In the genomic region with DNA sequence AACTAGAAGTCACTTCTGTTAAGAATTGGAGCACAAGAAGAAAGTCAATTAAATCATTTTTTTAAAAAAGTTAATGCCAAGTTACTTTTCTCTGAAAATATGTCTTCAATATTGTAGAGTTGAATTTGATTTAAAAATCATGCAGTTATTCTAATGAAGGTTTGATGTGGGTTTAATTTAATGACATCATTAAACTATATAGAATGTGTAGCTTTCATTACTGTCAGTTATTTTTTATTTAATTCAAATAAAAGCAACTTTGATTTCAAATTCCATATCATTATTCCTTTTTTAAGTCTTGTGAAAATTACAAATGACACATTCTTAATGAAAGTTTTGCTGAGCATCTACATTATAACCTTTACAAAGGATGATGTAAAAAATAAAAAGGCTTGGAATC, we compare ENCODE assay signal across 22 cellular contexts.
DNase-seq lines count a peak whose midpoint lies in the region; ATAC-seq, FAIRE-seq and TF ChIP-seq lines count a peak whose summit lies in the region.
"Had no signal": no experiment of that assay in that cellular context is flagged by ENCODE, and none has a peak within 500 bp of the region (broad histone marks: within the 10 kb centered on the region; RNA-seq: fewer than 3 reads in every experiment).

No MANE protein-coding gene starts in this region.

- TF ChIP-seq POLR2A in HepG2 (IDR thresholded peaks at IDR 0.05; ENCODE audit: insufficient read depth in 1 of 2, low read depth in 2 of 2, low read length in 2 of 2) (no peak), right lobe of liver (IDR thresholded peaks at IDR 0.05) (no peak)

- H3K79me2 ChIP-seq in HepG2 (ENCODE audit: insufficient read depth, low read length) = no peaks in the 10 kb centered on the region

- POLR2A ChIA-PET in HepG2 (lab: Yijun Ruan, JAX) = no interaction called here

- no peak for ATAC-seq in HepG2
- ATAC-seq in right lobe of liver = no peak
- no peak for ATAC-seq in GM19328 (IDR thresholded peaks at IDR 0.05; ENCODE audit: unreplicated experiment)
- ATAC-seq: GM12878 had no signal

- no peak overlapping the region for H3K4me2 ChIP-seq in HepG2 (ENCODE audit: low read depth, low read length)
- H3K4me2 ChIP-seq: A549; BLaER1 treated with 17β-estradiol and CSF1 and Interleukin-3, amounts not matched to agents 10 nM and 100 nM had no signal

- no peak for DNase-seq in HepG2 (ENCODE audit: low spot score)
- no peak for DNase-seq in right lobe of liver
- no peak for DNase-seq in frontal cortex (ENCODE audit: low spot score in 2 of 2)
- DNase-seq in small intestine = no peak
- no peak for DNase-seq in C1 segment of cervical spinal cord (lab: John Stamatoyannopoulos, UW)
- DNase-seq: ACHN; AML-193; CD4-positive, alpha-beta memory T cell; COR-L47; DMS153; DND-41; GDM1; GM23248; H7; HCEC 1CT had no signal

- H3K9me3 ChIP-seq in HepG2 (ENCODE audit: low read length) = no peaks in the 10 kb centered on the region
- H3K9me3 ChIP-seq in right lobe of liver = no peaks in the 10 kb centered on the region
- H3K9me3 ChIP-seq in small intestine (ENCODE audit: control insufficient read depth, low read depth) = no peaks in the 10 kb centered on the region
- H3K9me3 ChIP-seq: A549; BE2C; BLaER1 treated with 17β-estradiol and CSF1 and Interleukin-3, amounts not matched to agents 10 nM and 100 nM had no signal

- no peak for FAIRE-seq in HepG2 (lab: Jason Lieb, UNC)
- FAIRE-seq in frontal cortex (lab: Jason Lieb, UNC) = peak; percentile 40
- FAIRE-seq in small intestine (lab: Jason Lieb, UNC) = peak; percentile 19
- FAIRE-seq: A549, GM12878, GM18507 had no signal

- H3K27me3 ChIP-seq in HepG2 (ENCODE audit: control insufficient read depth in 1 of 2, insufficient read depth in 2 of 2, low read length in 2 of 2) = no peaks in the 10 kb centered on the region
- H3K27me3 ChIP-seq in right lobe of liver = no peaks in the 10 kb centered on the region
- H3K27me3 ChIP-seq in small intestine (ENCODE audit: control insufficient read depth in 2 of 2, insufficient read depth in 2 of 2, low read length in 2 of 2) = no peaks in the 10 kb centered on the region
- H3K27me3 ChIP-seq: BLaER1 treated with 17β-estradiol and CSF1 and Interleukin-3, amounts not matched to agents 10 nM and 100 nM had no signal

- TF ChIP-seq RAD21 in HepG2 (CRISPR knock-in tag; IDR thresholded peaks at IDR 0.05) = no peak

- no TSS peak for BruUV-seq in HepG2 (replicated peaks; lab: Mats Ljungman, UMichigan)

- no peaks in the 10 kb centered on the region for H3K4me1 ChIP-seq in HepG2 (ENCODE audit: insufficient read depth, low read length)
- no peaks in the 10 kb centered on the region for H3K4me1 ChIP-seq in right lobe of liver
- no peaks in the 10 kb centered on the region for H3K4me1 ChIP-seq in small intestine (ENCODE audit: control insufficient read depth in 2 of 2, insufficient read depth in 1 of 2, low read depth in 1 of 2, low read length in 1 of 2)
- H3K4me1 ChIP-seq: A549; BE2C; BLaER1 treated with 17β-estradiol and CSF1 and Interleukin-3, amounts not matched to agents 10 nM and 100 nM had no signal

- in situ Hi-C loops in HepG2 (cut with HindIII; ENCODE audit: extremely low pct_ligation_motif_present, low pct_unique_long_range_greater_than_20kb) = no loop called here

- H3K27ac ChIP-seq in HepG2 (ENCODE audit: extremely low read length, insufficient read depth, low read length) = no peak overlapping the region
- no peak overlapping the region for H3K27ac ChIP-seq in right lobe of liver
- H3K27ac ChIP-seq in small intestine (ENCODE audit: low read depth in 1 of 2, low read length in 1 of 2) = no peak overlapping the region
- H3K27ac ChIP-seq: 22Rv1; A549; BLaER1 treated with 17β-estradiol and CSF1 and Interleukin-3, amounts not matched to agents 10 nM and 100 nM; GM23248 had no signal

- H3K4me3 ChIP-seq in HepG2 (replicated peaks in 1 of 3; ENCODE audit: insufficient read depth in 1 of 3, low read depth in 2 of 3, low read length in 3 of 3) = no peak overlapping the region
- no peak overlapping the region for H3K4me3 ChIP-seq in right lobe of liver
- no peak overlapping the region for H3K4me3 ChIP-seq in small intestine (ENCODE audit: low read depth in 1 of 2, low read length in 2 of 2)
- H3K4me3 ChIP-seq: A549; BLaER1 treated with 17β-estradiol and CSF1 and Interleukin-3, amounts not matched to agents 10 nM and 100 nM; GM12878; GM23248 had no signal

- intact Hi-C loops in HepG2 (cut with micrococcal nuclease; ENCODE audit: unreplicated experiment) (loop anchor here (5.0 kb wide), 1 partner anchor 1201 kb away; no protein-coding TSS in a partner anchor), right lobe of liver (cut with DNase I) (no loop called here)

- H3K9ac ChIP-seq in HepG2 (ENCODE audit: insufficient read depth, low read depth, low read length) = no peak overlapping the region
- H3K9ac ChIP-seq: BLaER1 treated with 17β-estradiol and CSF1 and Interleukin-3, amounts not matched to agents 10 nM and 100 nM; GM23248 had no signal

- no peaks in the 10 kb centered on the region for H4K20me1 ChIP-seq in HepG2 (ENCODE audit: insufficient read depth, low read length)
- H4K20me1 ChIP-seq: BLaER1 treated with 17β-estradiol and CSF1 and Interleukin-3, amounts not matched to agents 10 nM and 100 nM had no signal

- no peak for TF ChIP-seq CTCF in HepG2 (CRISPR knock-in tag; IDR thresholded peaks at IDR 0.05)
- no peak for TF ChIP-seq CTCF in right lobe of liver (IDR thresholded peaks at IDR 0.05)

- TF ChIP-seq EP300 in HepG2 (IDR thresholded peaks at IDR 0.05; ENCODE audit: low read depth in 2 of 2, low read length in 2 of 2) (no peak), HepG2 (CRISPR knock-in tag; IDR thresholded peaks at IDR 0.05; ENCODE audit: borderline replicate concordance) (no peak)

- no peak overlapping the region for H2AFZ ChIP-seq in HepG2 (ENCODE audit: low read length)
- H2AFZ ChIP-seq: GM23248 had no signal

- H3K36me3 ChIP-seq in HepG2 (replicated peaks in 1 of 2; ENCODE audit: control insufficient read depth in 1 of 2, insufficient read depth in 2 of 2, low read length in 2 of 2) (no peaks in the 10 kb centered on the region), right lobe of liver (no peaks in the 10 kb centered on the region), small intestine (ENCODE audit: control insufficient read depth in 2 of 2, insufficient read depth in 2 of 2, low read length in 2 of 2) (no peaks in the 10 kb centered on the region)
- H3K36me3 ChIP-seq: BE2C; BLaER1 treated with 17β-estradiol and CSF1 and Interleukin-3, amounts not matched to agents 10 nM and 100 nM had no signal

- CTCF ChIA-PET in HepG2 (lab: Yijun Ruan, JAX; ENCODE audit: low intra/inter-chr PET ratio, low total read pairs) = no interaction called here

TF ChIP-seq in HepG2, 621 proteins besides CTCF, POLR2A, EP300 and RAD21:
- TF ChIP-seq ATF7 (IDR thresholded peaks at IDR 0.05) = peak; percentile 52
- TF ChIP-seq ATF7 (CRISPR knock-in tag; IDR thresholded peaks at IDR 0.05) = no peak
- TF ChIP-seq, protein P1, sequence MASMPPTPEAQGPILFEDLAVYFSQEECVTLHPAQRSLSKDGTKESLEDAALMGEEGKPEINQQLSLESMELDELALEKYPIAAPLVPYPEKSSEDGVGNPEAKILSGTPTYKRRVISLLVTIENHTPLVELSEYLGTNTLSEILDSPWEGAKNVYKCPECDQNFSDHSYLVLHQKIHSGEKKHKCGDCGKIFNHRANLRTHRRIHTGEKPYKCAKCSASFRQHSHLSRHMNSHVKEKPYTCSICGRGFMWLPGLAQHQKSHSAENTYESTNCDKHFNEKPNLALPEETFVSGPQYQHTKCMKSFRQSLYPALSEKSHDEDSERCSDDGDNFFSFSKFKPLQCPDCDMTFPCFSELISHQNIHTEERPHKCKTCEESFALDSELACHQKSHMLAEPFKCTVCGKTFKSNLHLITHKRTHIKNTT (CRISPR knock-in tag; IDR thresholded peaks at IDR 0.05) = no peak
